ENCODE assay signal across 10 cellular contexts in genomic region chr18:37335337-37335736, GRCh38.
DNase-seq lines count a peak whose midpoint lies in the region; ATAC-seq and TF ChIP-seq lines count a peak whose summit lies in the region.
"Had no signal": no experiment of that assay in that cellular context is flagged by ENCODE, and none has a peak within 500 bp of the region (broad histone marks: within the 10 kb centered on the region; RNA-seq: fewer than 3 reads in every experiment).

No MANE protein-coding gene starts in this region.

- H3K36me3 Mint-ChIP-seq in Calu3 (ENCODE audit: insufficient read depth, unreplicated experiment) (no peaks in the 10 kb centered on the region), endothelial cell (ENCODE audit: low read depth, unreplicated experiment) (no peaks in the 10 kb centered on the region), nephron (ENCODE audit: low read depth) (no peaks in the 10 kb centered on the region)
- H3K36me3 Mint-ChIP-seq: activated CD8-positive, alpha-beta memory T cell treated with anti-CD3 and anti-CD28 coated beads, Interleukin-2, amount 10 ng/mL, durations not matched to agents 7 days and 5 days had no signal

- DNase-seq in Calu3: peak; percentile 31
- DNase-seq in LNCaP clone FGC (ENCODE audit: low read depth): no peak
- DNase-seq in endothelial cell (ENCODE audit: low spot score): peak; percentile 30
- no peak for DNase-seq in NCI-H526 treated with DMSO at 0.1 percent for 48 hours (lab: John Stamatoyannopoulos, UW)
- no peak for DNase-seq in inferior parietal cortex (ENCODE audit: extremely low spot score)
- DNase-seq: activated CD8-positive, alpha-beta memory T cell treated with anti-CD3 and anti-CD28 coated beads, Interleukin-2, amount 10 ng/mL, durations not matched to agents 7 days and 5 days; hippocampal formation had no signal

- H3K4me3 ChIP-seq in LNCaP clone FGC (ENCODE audit: low read depth, low read length): no peak overlapping the region

- H3K9me3 Mint-ChIP-seq in Calu3 (ENCODE audit: low read depth, unreplicated experiment) (no peaks in the 10 kb centered on the region), endothelial cell (ENCODE audit: unreplicated experiment) (no peaks in the 10 kb centered on the region), nephron (no peaks in the 10 kb centered on the region)

- no peaks in the 10 kb centered on the region for H3K4me1 Mint-ChIP-seq in Calu3 (ENCODE audit: low read depth, unreplicated experiment)
- H3K4me1 Mint-ChIP-seq in endothelial cell (ENCODE audit: unreplicated experiment): no peaks in the 10 kb centered on the region
- H3K4me1 Mint-ChIP-seq in nephron: peaks cover 12% of the 10 kb centered on the region
- H3K4me1 Mint-ChIP-seq: activated CD8-positive, alpha-beta memory T cell treated with anti-CD3 and anti-CD28 coated beads, Interleukin-2, amount 10 ng/mL, durations not matched to agents 7 days and 5 days had no signal

- H3K4me3 Mint-ChIP-seq in Calu3 (ENCODE audit: low read depth, unreplicated experiment): no peak overlapping the region
- no peak overlapping the region for H3K4me3 Mint-ChIP-seq in endothelial cell (ENCODE audit: unreplicated experiment)
- no peak overlapping the region for H3K4me3 Mint-ChIP-seq in nephron
- H3K4me3 Mint-ChIP-seq: activated CD8-positive, alpha-beta memory T cell treated with anti-CD3 and anti-CD28 coated beads, Interleukin-2, amount 10 ng/mL, durations not matched to agents 7 days and 5 days had no signal

- H3K27me3 Mint-ChIP-seq in Calu3 (ENCODE audit: unreplicated experiment) (peaks cover 100% of the 10 kb centered on the region), endothelial cell (ENCODE audit: unreplicated experiment) (peaks cover 18% of the 10 kb centered on the region), nephron (ENCODE audit: low read depth) (peaks cover 8% of the 10 kb centered on the region)
- H3K27me3 Mint-ChIP-seq: activated CD8-positive, alpha-beta memory T cell treated with anti-CD3 and anti-CD28 coated beads, Interleukin-2, amount 10 ng/mL, durations not matched to agents 7 days and 5 days had no signal

- intact Hi-C loops in Calu3 (cut with micrococcal nuclease; ENCODE audit: unreplicated experiment): loop anchor here (5.0 to 10.0 kb wide), 2 partner anchors 51 to 318 kb away; no protein-coding TSS in a partner anchor

- no TSS peak for BruUV-seq in Calu3 (replicated peaks; lab: Mats Ljungman, UMichigan)

- H3K27ac Mint-ChIP-seq in Calu3 (ENCODE audit: unreplicated experiment): no peak overlapping the region
- no peak overlapping the region for H3K27ac Mint-ChIP-seq in endothelial cell (ENCODE audit: unreplicated experiment)
- H3K27ac Mint-ChIP-seq in nephron: peak overlapping the region; percentile 22 to 49 (median 42)
- H3K27ac Mint-ChIP-seq: activated CD8-positive, alpha-beta memory T cell treated with anti-CD3 and anti-CD28 coated beads, Interleukin-2, amount 10 ng/mL, durations not matched to agents 7 days and 5 days had no signal

- peak; percentile 25 for TF ChIP-seq CTCF in Calu3 (IDR thresholded peaks at IDR 0.05; ENCODE audit: unreplicated experiment)
- peak; percentile 33 for TF ChIP-seq CTCF in LNCaP clone FGC (IDR thresholded peaks at IDR 0.05; ENCODE audit: control insufficient read depth, extremely low read depth, insufficient read depth)
- TF ChIP-seq CTCF in endothelial cell (IDR thresholded peaks at IDR 0.05; ENCODE audit: unreplicated experiment): peak; percentile 26
- TF ChIP-seq CTCF in nephron (IDR thresholded peaks at IDR 0.05; ENCODE audit: unreplicated experiment in 3 of 3): peak; percentile 35 to 45 (median 37)

- ATAC-seq in GM18861 (IDR thresholded peaks at IDR 0.05; ENCODE audit: unreplicated experiment) (no peak), HG02588 (IDR thresholded peaks at IDR 0.05; ENCODE audit: unreplicated experiment) (no peak)
- ATAC-seq: activated CD8-positive, alpha-beta memory T cell treated with anti-CD3 and anti-CD28 coated beads, Interleukin-2, amount 10 ng/mL, durations not matched to agents 7 days and 5 days had no signal

- CTCF ChIA-PET in Calu3 (lab: Charles Lee): interaction anchor here (0.6 to 1.5 kb wide), 4 partner anchors 41 to 316 kb away, joined by 3 to 4 read pairs (median 4); no protein-coding TSS in a partner anchor

Comparison
In these comparisons a context has a peak if more than half of its experiments do, and no peak if none do; other contexts are left out.
1. DNase-seq: peak in Calu3 (single experiment) and endothelial cell (single experiment); none in LNCaP clone FGC (single experiment), NCI-H526 treated with DMSO at 0.1 percent for 48 hours (single experiment) and inferior parietal cortex (single experiment).
2. H3K27ac Mint-ChIP-seq: peak in nephron (3 of 3); none in Calu3 (single experiment) and endothelial cell (single experiment).
3. Peak in every context shown above with its lines, with median percentiles within 50 percentile points of each other: CTCF ChIP-seq.